Comparison of ENCODE assay signal across 10 cellular contexts in genomic region chr7:44087914-44088838, GRCh38. TPM values are rescaled to one million over a fixed set of nuclear protein-coding genes. Genes with fewer than 3 reads are reported as not detected.
A peak's percentile ranks its signal among the peaks of the same experiment; 100 is the strongest.
DNase-seq lines count a peak whose midpoint lies in the region; ATAC-seq, FAIRE-seq and TF ChIP-seq lines count a peak whose summit lies in the region.
"Had no signal": no experiment of that assay in that cellular context is flagged by ENCODE, and none has a peak within 500 bp of the region (broad histone marks: within the 10 kb centered on the region; RNA-seq: fewer than 3 reads in every experiment).

No MANE protein-coding gene starts in this region.

- H3K79me2 ChIP-seq in HepG2 (ENCODE audit: insufficient read depth, low read length) = no peaks in the 10 kb centered on the region

- CTCF ChIA-PET in HepG2 (lab: Yijun Ruan, JAX; ENCODE audit: low intra/inter-chr PET ratio, low total read pairs) = no interaction called here

- no peak for FAIRE-seq in HepG2 (lab: Jason Lieb, UNC)

- intact Hi-C loops in HepG2 (cut with micrococcal nuclease; ENCODE audit: unreplicated experiment) = loop anchor here (1.0 kb wide), 1 partner anchor 16 kb away; no protein-coding TSS in a partner anchor

- TF ChIP-seq EP300 in HepG2 (IDR thresholded peaks at IDR 0.05; ENCODE audit: low read depth in 2 of 2, low read length in 2 of 2) = no peak
- no peak for TF ChIP-seq EP300 in HepG2 (CRISPR knock-in tag; IDR thresholded peaks at IDR 0.05; ENCODE audit: borderline replicate concordance)

- peaks cover 0 to 14% of the 10 kb centered on the region in 2 experiments; a peak in 2 of 5 replicates for H3K27me3 ChIP-seq in HepG2 (ENCODE audit: control insufficient read depth in 1 of 2, insufficient read depth in 2 of 2, low read length in 2 of 2)

- H3K9me3 ChIP-seq in HepG2 (ENCODE audit: low read length) = no peaks in the 10 kb centered on the region

- DNase-seq in AG08396 (ENCODE audit: low spot score) (peak; percentile 79), astrocyte of the hippocampus (ENCODE audit: low read depth, low spot score) (peak; percentile 59), HepG2 (ENCODE audit: low spot score) (no peak), NCI-H1092 (lab: John Stamatoyannopoulos, UW) (no peak), NCI-H2081 (lab: John Stamatoyannopoulos, UW) (no peak)
- no peak for DNase-seq in stimulated activated CD8-positive, alpha-beta memory T cell treated with anti-CD3 and anti-CD28 coated beads, Interleukin-4, amount 100 ng/mL, for 48 hours
- DNase-seq: CD4-positive, alpha-beta T cell; H7; stimulated activated naive CD4-positive, alpha-beta T cell had no signal

- 0 out of 4 replicates have a peak, but pooled peaks of 1 of the 2 experiments have one; percentile 21 for TF ChIP-seq POLR2A in HepG2 (IDR thresholded peaks at IDR 0.05; ENCODE audit: insufficient read depth in 1 of 2, low read depth in 2 of 2, low read length in 2 of 2)

- in situ Hi-C loops in HepG2 (cut with HindIII; ENCODE audit: extremely low pct_ligation_motif_present, low pct_unique_long_range_greater_than_20kb) = no loop called here

- H3K36me3 ChIP-seq in HepG2 (replicated peaks in 1 of 2; ENCODE audit: control insufficient read depth in 1 of 2, insufficient read depth in 2 of 2, low read length in 2 of 2) = no peaks in the 10 kb centered on the region

- peak; percentile 82 for ATAC-seq in HepG2

- H3K4me3 ChIP-seq in HepG2 (replicated peaks in 1 of 3; ENCODE audit: insufficient read depth in 1 of 3, low read depth in 2 of 3, low read length in 3 of 3) = peak overlapping the region; percentile 36 to 68 (median 42)
- H3K4me3 ChIP-seq: SK-N-MC had no signal

- TF ChIP-seq RAD21 in HepG2 (CRISPR knock-in tag; IDR thresholded peaks at IDR 0.05) = no peak

- 1% methylated on average over 17 of the region's 20 CpGs for WGBS in HepG2 (ENCODE audit: low lambda C conversion rate)

- no peaks in the 10 kb centered on the region for H4K20me1 ChIP-seq in HepG2 (ENCODE audit: insufficient read depth, low read length)

- TF ChIP-seq CTCF in HepG2 (CRISPR knock-in tag; IDR thresholded peaks at IDR 0.05) = no peak

- H3K27ac ChIP-seq in HepG2 (ENCODE audit: extremely low read length, insufficient read depth, low read length) = no peak overlapping the region
- H3K27ac ChIP-seq: SK-N-MC had no signal

- H3K4me1 ChIP-seq in HepG2 (ENCODE audit: insufficient read depth, low read length) = peaks cover 40% of the 10 kb centered on the region

- H2AFZ ChIP-seq in HepG2 (ENCODE audit: low read length) = peak overlapping the region; percentile 82

- POLR2A ChIA-PET in HepG2 (lab: Yijun Ruan, JAX) = interaction anchor here (1.0 to 2.1 kb wide), 3 partner anchors 11 to 27 kb away, joined by 3 to 7 read pairs (median 4); no protein-coding TSS in a partner anchor

- peak overlapping the region; percentile 47; the same call in 1 of the 2 replicates for H3K9ac ChIP-seq in HepG2 (ENCODE audit: insufficient read depth, low read depth, low read length)

- BruUV-seq in HepG2 (replicated peaks; lab: Mats Ljungman, UMichigan) = no TSS peak

- peak overlapping the region; percentile 81 for H3K4me2 ChIP-seq in HepG2 (ENCODE audit: low read depth, low read length)

RNA-seq across cellular contexts. Expression of gene POLM, which starts 5.8 kb away (rescaled TPM):
- total RNA-seq in HepG2 (2016; rRNA removed; fragmentation: Illumina TruSeq; extraction: Trizol) = 2.4 and 5.2 TPM in 2 replicates
- 1.4 and 2.1 TPM in 2 replicates for total RNA-seq in HepG2 (2016; cell fraction: cytosol; rRNA removed; fragmentation: Illumina TruSeq; extraction: Trizol; ENCODE audit: low read depth)
- total RNA-seq in HepG2 (2016; cell fraction: insoluble cytoplasmic fraction; rRNA removed; fragmentation: Illumina TruSeq; extraction: Trizol) = 2.6 and 4.6 TPM in 2 replicates
- 2.7 and 2.8 TPM in 2 replicates for total RNA-seq in HepG2 (2016; cell fraction: membrane; rRNA removed; fragmentation: Illumina TruSeq; extraction: Trizol)
- total RNA-seq in HepG2 (2016; cell fraction: nucleus; rRNA removed; fragmentation: Illumina TruSeq; extraction: Trizol) = 7.3 and 9.5 TPM in 2 replicates
- 5.4 and 6.6 TPM in 2 replicates for polyA plus RNA-seq in HepG2 (2011; rRNA removed)
- polyA plus RNA-seq in HepG2 (2011; cell fraction: cytosol; rRNA removed) = 2.2 and 3.1 TPM in 2 replicates
- polyA plus RNA-seq in HepG2 (2011; cell fraction: nucleus; rRNA removed) = 30.4 and 31.3 TPM in 2 replicates
- polyA plus RNA-seq in HepG2 (2012) = 4.0 and 4.2 TPM in 2 replicates
- 1.0 and 1.4 TPM in 2 replicates for polyA plus RNA-seq in HepG2 (2016; cell fraction: cytosol; fragmentation: Illumina TruSeq; extraction: Trizol; ENCODE audit: low read depth)
- 1.9 and 2.4 TPM in 2 replicates for polyA plus RNA-seq in HepG2 (2016; cell fraction: insoluble cytoplasmic fraction; fragmentation: Illumina TruSeq; extraction: Trizol; ENCODE audit: low read depth)
- 1.9 and 2.2 TPM in 2 replicates for polyA plus RNA-seq in HepG2 (2016; cell fraction: membrane; fragmentation: Illumina TruSeq; extraction: Trizol; ENCODE audit: low read depth)
- polyA plus RNA-seq in HepG2 (2016; cell fraction: nucleus; fragmentation: Illumina TruSeq; extraction: Trizol; ENCODE audit: insufficient read depth, low read depth) = 20.1 and 20.6 TPM in 2 replicates
- 11.8 and 14.8 TPM in 2 replicates for polyA minus RNA-seq in HepG2 (2011; rRNA and poly(A)+ RNA removed; ENCODE audit: low replicate concordance)
- 3.9 and 5.2 TPM in 2 replicates for polyA minus RNA-seq in HepG2 (2011; cell fraction: cytosol; rRNA and poly(A)+ RNA removed)
- 17.9 and 18.9 TPM in 2 replicates for polyA minus RNA-seq in HepG2 (2011; cell fraction: nucleus; rRNA and poly(A)+ RNA removed)

RNA-seq across cellular contexts. Expression of gene AEBP1, which starts 16.0 kb away (rescaled TPM):
- total RNA-seq in HepG2 (2016; rRNA removed; fragmentation: Illumina TruSeq; extraction: Trizol) = 0.22 TPM in 1 of 2 replicates, not detected in the other
- not detected in 2 replicates for total RNA-seq in HepG2 (2016; cell fraction: cytosol; rRNA removed; fragmentation: Illumina TruSeq; extraction: Trizol; ENCODE audit: low read depth)
- total RNA-seq in HepG2 (2016; cell fraction: insoluble cytoplasmic fraction; rRNA removed; fragmentation: Illumina TruSeq; extraction: Trizol) = 0.04 TPM in 1 of 2 replicates, not detected in the other
- total RNA-seq in HepG2 (2016; cell fraction: membrane; rRNA removed; fragmentation: Illumina TruSeq; extraction: Trizol) = not detected in 2 replicates
- not detected in 2 replicates for total RNA-seq in HepG2 (2016; cell fraction: nucleus; rRNA removed; fragmentation: Illumina TruSeq; extraction: Trizol)
- 0.55 and 0.81 TPM in 2 replicates for polyA plus RNA-seq in HepG2 (2011; rRNA removed)
- polyA plus RNA-seq in HepG2 (2011; cell fraction: cytosol; rRNA removed) = 0.15 and 0.27 TPM in 2 replicates
- 6.7 and 6.8 TPM in 2 replicates for polyA plus RNA-seq in HepG2 (2011; cell fraction: nucleus; rRNA removed)
- 0.96 and 1.3 TPM in 2 replicates for polyA plus RNA-seq in HepG2 (2012)
- polyA plus RNA-seq in HepG2 (2016; cell fraction: cytosol; fragmentation: Illumina TruSeq; extraction: Trizol; ENCODE audit: low read depth) = not detected in 2 replicates
- not detected in 2 replicates for polyA plus RNA-seq in HepG2 (2016; cell fraction: insoluble cytoplasmic fraction; fragmentation: Illumina TruSeq; extraction: Trizol; ENCODE audit: low read depth)
- not detected in 2 replicates for polyA plus RNA-seq in HepG2 (2016; cell fraction: membrane; fragmentation: Illumina TruSeq; extraction: Trizol; ENCODE audit: low read depth)
- 0.29 and 0.89 TPM in 2 replicates for polyA plus RNA-seq in HepG2 (2016; cell fraction: nucleus; fragmentation: Illumina TruSeq; extraction: Trizol; ENCODE audit: insufficient read depth, low read depth)
- polyA minus RNA-seq in HepG2 (2011; rRNA and poly(A)+ RNA removed; ENCODE audit: low replicate concordance) = 0.14 TPM in 1 of 2 replicates, not detected in the other
- polyA minus RNA-seq in HepG2 (2011; cell fraction: cytosol; rRNA and poly(A)+ RNA removed) = 0.18 and 0.79 TPM in 2 replicates
- 0.37 and 0.64 TPM in 2 replicates for polyA minus RNA-seq in HepG2 (2011; cell fraction: nucleus; rRNA and poly(A)+ RNA removed)

RNA-seq across cellular contexts. Expression of gene PGAM2, which starts 22.8 kb away (rescaled TPM):
- 0.22 TPM in 1 of 2 replicates, not detected in the other for total RNA-seq in HepG2 (2016; rRNA removed; fragmentation: Illumina TruSeq; extraction: Trizol)
- total RNA-seq in HepG2 (2016; cell fraction: cytosol; rRNA removed; fragmentation: Illumina TruSeq; extraction: Trizol; ENCODE audit: low read depth) = not detected in 2 replicates
- total RNA-seq in HepG2 (2016; cell fraction: insoluble cytoplasmic fraction; rRNA removed; fragmentation: Illumina TruSeq; extraction: Trizol) = not detected in 2 replicates
- not detected in 2 replicates for total RNA-seq in HepG2 (2016; cell fraction: membrane; rRNA removed; fragmentation: Illumina TruSeq; extraction: Trizol)
- not detected in 2 replicates for total RNA-seq in HepG2 (2016; cell fraction: nucleus; rRNA removed; fragmentation: Illumina TruSeq; extraction: Trizol)
- polyA plus RNA-seq in HepG2 (2011; rRNA removed) = 0.18 TPM in 1 of 2 replicates, not detected in the other
- 0.13 TPM in 1 of 2 replicates, not detected in the other for polyA plus RNA-seq in HepG2 (2011; cell fraction: cytosol; rRNA removed)
- 1.5 and 1.9 TPM in 2 replicates for polyA plus RNA-seq in HepG2 (2011; cell fraction: nucleus; rRNA removed)
- 0.35 and 0.49 TPM in 2 replicates for polyA plus RNA-seq in HepG2 (2012)
- not detected in 2 replicates for polyA plus RNA-seq in HepG2 (2016; cell fraction: cytosol; fragmentation: Illumina TruSeq; extraction: Trizol; ENCODE audit: low read depth)
- polyA plus RNA-seq in HepG2 (2016; cell fraction: insoluble cytoplasmic fraction; fragmentation: Illumina TruSeq; extraction: Trizol; ENCODE audit: low read depth) = not detected in 2 replicates
- polyA plus RNA-seq in HepG2 (2016; cell fraction: membrane; fragmentation: Illumina TruSeq; extraction: Trizol; ENCODE audit: low read depth) = not detected in 2 replicates
- polyA plus RNA-seq in HepG2 (2016; cell fraction: nucleus; fragmentation: Illumina TruSeq; extraction: Trizol; ENCODE audit: insufficient read depth, low read depth) = not detected in 2 replicates
- polyA minus RNA-seq in HepG2 (2011; rRNA and poly(A)+ RNA removed; ENCODE audit: low replicate concordance) = 0.19 and 0.24 TPM in 2 replicates
- not detected in 2 replicates for polyA minus RNA-seq in HepG2 (2011; cell fraction: cytosol; rRNA and poly(A)+ RNA removed)
- 0.62 and 0.90 TPM in 2 replicates for polyA minus RNA-seq in HepG2 (2011; cell fraction: nucleus; rRNA and poly(A)+ RNA removed)

RNA-seq across cellular contexts. Expression of gene POLD2, which starts 35.2 kb away (rescaled TPM):
- 87.6 and 98.8 TPM in 2 replicates for total RNA-seq in HepG2 (2016; rRNA removed; fragmentation: Illumina TruSeq; extraction: Trizol)
- total RNA-seq in HepG2 (2016; cell fraction: cytosol; rRNA removed; fragmentation: Illumina TruSeq; extraction: Trizol; ENCODE audit: low read depth) = 118 and 152 TPM in 2 replicates
- total RNA-seq in HepG2 (2016; cell fraction: insoluble cytoplasmic fraction; rRNA removed; fragmentation: Illumina TruSeq; extraction: Trizol) = 74.7 and 95.4 TPM in 2 replicates
- total RNA-seq in HepG2 (2016; cell fraction: membrane; rRNA removed; fragmentation: Illumina TruSeq; extraction: Trizol) = 139 and 187 TPM in 2 replicates
- total RNA-seq in HepG2 (2016; cell fraction: nucleus; rRNA removed; fragmentation: Illumina TruSeq; extraction: Trizol) = 49.1 and 55.1 TPM in 2 replicates
- 86.7 and 95.1 TPM in 2 replicates for polyA plus RNA-seq in HepG2 (2011; rRNA removed)
- polyA plus RNA-seq in HepG2 (2011; cell fraction: cytosol; rRNA removed) = 65.5 and 120 TPM in 2 replicates
- 88.2 and 88.7 TPM in 2 replicates for polyA plus RNA-seq in HepG2 (2011; cell fraction: nucleus; rRNA removed)
- 64.0 and 65.2 TPM in 2 replicates for polyA plus RNA-seq in HepG2 (2012)
- 134 and 181 TPM in 2 replicates for polyA plus RNA-seq in HepG2 (2016; cell fraction: cytosol; fragmentation: Illumina TruSeq; extraction: Trizol; ENCODE audit: low read depth)
- polyA plus RNA-seq in HepG2 (2016; cell fraction: insoluble cytoplasmic fraction; fragmentation: Illumina TruSeq; extraction: Trizol; ENCODE audit: low read depth) = 104 and 131 TPM in 2 replicates
- polyA plus RNA-seq in HepG2 (2016; cell fraction: membrane; fragmentation: Illumina TruSeq; extraction: Trizol; ENCODE audit: low read depth) = 176 and 207 TPM in 2 replicates
- 104 and 121 TPM in 2 replicates for polyA plus RNA-seq in HepG2 (2016; cell fraction: nucleus; fragmentation: Illumina TruSeq; extraction: Trizol; ENCODE audit: insufficient read depth, low read depth)
- polyA minus RNA-seq in HepG2 (2011; rRNA and poly(A)+ RNA removed; ENCODE audit: low replicate concordance) = 82.4 and 267 TPM in 2 replicates
- polyA minus RNA-seq in HepG2 (2011; cell fraction: cytosol; rRNA and poly(A)+ RNA removed) = 16.1 and 23.4 TPM in 2 replicates
- polyA minus RNA-seq in HepG2 (2011; cell fraction: nucleus; rRNA and poly(A)+ RNA removed) = 22.9 TPM in 2 replicates

RNA-seq across cellular contexts. Expression of gene DBNL, which starts 43.7 kb away (rescaled TPM):
- total RNA-seq in HepG2 (2016; rRNA removed; fragmentation: Illumina TruSeq; extraction: Trizol) = 35.1 and 35.4 TPM in 2 replicates
- 6.3 and 6.7 TPM in 2 replicates for total RNA-seq in HepG2 (2016; cell fraction: cytosol; rRNA removed; fragmentation: Illumina TruSeq; extraction: Trizol; ENCODE audit: low read depth)
- 30.6 and 36.6 TPM in 2 replicates for total RNA-seq in HepG2 (2016; cell fraction: insoluble cytoplasmic fraction; rRNA removed; fragmentation: Illumina TruSeq; extraction: Trizol)
- total RNA-seq in HepG2 (2016; cell fraction: membrane; rRNA removed; fragmentation: Illumina TruSeq; extraction: Trizol) = 14.7 and 15.9 TPM in 2 replicates
- total RNA-seq in HepG2 (2016; cell fraction: nucleus; rRNA removed; fragmentation: Illumina TruSeq; extraction: Trizol) = 17.2 and 21.8 TPM in 2 replicates
- 20.8 and 29.0 TPM in 2 replicates for polyA plus RNA-seq in HepG2 (2011; rRNA removed)
- 15.5 and 19.5 TPM in 2 replicates for polyA plus RNA-seq in HepG2 (2011; cell fraction: cytosol; rRNA removed)
- polyA plus RNA-seq in HepG2 (2011; cell fraction: nucleus; rRNA removed) = 72.9 and 82.9 TPM in 2 replicates
- polyA plus RNA-seq in HepG2 (2012) = 17.6 and 18.9 TPM in 2 replicates
- polyA plus RNA-seq in HepG2 (2016; cell fraction: cytosol; fragmentation: Illumina TruSeq; extraction: Trizol; ENCODE audit: low read depth) = 5.0 and 5.7 TPM in 2 replicates
- 31.8 and 36.6 TPM in 2 replicates for polyA plus RNA-seq in HepG2 (2016; cell fraction: insoluble cytoplasmic fraction; fragmentation: Illumina TruSeq; extraction: Trizol; ENCODE audit: low read depth)
- polyA plus RNA-seq in HepG2 (2016; cell fraction: membrane; fragmentation: Illumina TruSeq; extraction: Trizol; ENCODE audit: low read depth) = 10.1 and 10.8 TPM in 2 replicates
- 26.3 and 34.3 TPM in 2 replicates for polyA plus RNA-seq in HepG2 (2016; cell fraction: nucleus; fragmentation: Illumina TruSeq; extraction: Trizol; ENCODE audit: insufficient read depth, low read depth)
- 51.2 and 89.6 TPM in 2 replicates for polyA minus RNA-seq in HepG2 (2011; rRNA and poly(A)+ RNA removed; ENCODE audit: low replicate concordance)
- polyA minus RNA-seq in HepG2 (2011; cell fraction: cytosol; rRNA and poly(A)+ RNA removed) = 10.0 and 13.2 TPM in 2 replicates
- 31.3 and 34.3 TPM in 2 replicates for polyA minus RNA-seq in HepG2 (2011; cell fraction: nucleus; rRNA and poly(A)+ RNA removed)

Comparison
In these comparisons a context has a peak if more than half of its experiments do, and no peak if none do; other contexts are left out.
1. DNase-seq: peak in AG08396 (single experiment) and astrocyte of the hippocampus (single experiment); none in HepG2 (single experiment), stimulated activated CD8-positive, alpha-beta memory T cell treated with anti-CD3 and anti-CD28 coated beads, Interleukin-4, amount 100 ng/mL, for 48 hours (single experiment), NCI-H1092 (single experiment) and NCI-H2081 (0 of 2).